In the genomic region with DNA sequence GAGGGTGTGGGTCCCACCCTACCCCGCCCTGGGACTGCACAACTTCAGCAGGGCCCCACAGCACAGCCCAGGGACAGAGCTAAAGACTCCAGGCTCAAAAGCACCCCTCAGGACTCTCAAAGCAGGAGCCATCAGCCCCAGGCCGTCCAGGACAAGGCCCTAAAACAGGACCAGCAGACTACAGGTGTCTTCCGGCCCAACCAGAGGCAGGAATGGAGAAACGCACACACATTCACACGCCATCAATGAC, we compare ENCODE assay signal across 1 cellular context.
TF ChIP-seq lines count a peak whose summit lies in the region.

No MANE protein-coding gene starts in this region.

TF ChIP-seq in H1, 55 proteins besides CTCF, POLR2A, EP300 and RAD21:
- TF ChIP-seq RXRA (IDR thresholded peaks at IDR 0.05; ENCODE audit: insufficient read depth, low read depth, low read length) (no peak), POLR2AphosphoS5 (IDR thresholded peaks at IDR 0.05; ENCODE audit: low read depth, low read length) (peak; percentile 59; the same call in 1 of the 2 replicates)
